ENCODE assay signal across 8 cellular contexts in the genomic region with DNA sequence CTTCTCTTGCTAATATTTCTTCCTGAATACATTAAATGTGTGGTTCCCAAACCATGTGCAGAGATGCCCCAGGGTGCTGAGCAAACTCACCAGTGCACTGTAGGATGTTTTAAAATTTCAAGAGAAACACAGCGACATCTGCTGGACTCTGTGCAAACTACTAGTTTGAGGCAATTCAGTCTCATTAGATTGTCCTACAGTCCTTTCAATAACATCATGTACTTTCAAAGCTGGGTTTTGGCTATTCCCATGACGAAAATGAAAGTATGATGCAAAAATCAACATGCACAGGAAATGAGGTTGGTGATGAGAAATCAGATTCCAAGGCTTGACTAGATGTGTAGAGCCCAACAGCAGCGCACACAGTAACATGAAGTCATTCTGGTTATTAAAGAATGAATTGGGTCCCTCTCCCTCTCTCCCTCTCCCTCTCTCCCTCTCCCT.
DNase-seq lines count a peak whose midpoint lies in the region; ATAC-seq, FAIRE-seq and TF ChIP-seq lines count a peak whose summit lies in the region.

No MANE protein-coding gene starts in this region.

- H3K4me1 ChIP-seq in K562 (replicated peaks in 1 of 2; ENCODE audit: control insufficient read depth in 2 of 2, insufficient read depth in 2 of 2, low read length in 2 of 2), result no peaks in the 10 kb centered on the region

- DNase-seq in NCI-H146 (lab: John Stamatoyannopoulos, UW), result peak; percentile 57
- peak; percentile 87 for DNase-seq in T1000 (lab: John Stamatoyannopoulos, UW)
- DNase-seq in K562 (ENCODE audit: extremely low read depth in 1 of 4, low spot score in 3 of 4), result peak; percentile 33 to 69 (median 56)
- peak; percentile 86 for DNase-seq in inferior parietal cortex (ENCODE audit: extremely low spot score)
- DNase-seq in stimulated activated CD4-positive, alpha-beta T cell treated with anti-CD3 and anti-CD28 coated beads, Interleukin-2, amount 100 ng/mL, for 24 hours, result peak; percentile 47 to 57

- TF ChIP-seq POLR2A in K562 (conservative IDR thresholded peaks at IDR 0.05), result no peak

- 33% methylated on average over 3 of the region's 3 CpGs for WGBS in K562 (ENCODE audit: insufficient coverage, low coverage, missing lambda C conversion rate)

- TF ChIP-seq CTCF in GM12874 (IDR thresholded peaks at IDR 0.05; ENCODE audit: insufficient read depth, low read depth, low read length), result peak; percentile 73
- peak; percentile 60 to 82 (median 82) for TF ChIP-seq CTCF in K562 (IDR thresholded peaks at IDR 0.05 in 2 of 3, conservative IDR thresholded peaks at IDR 0.05 in 1 of 3; ENCODE audit: insufficient read depth in 2 of 3, low read depth in 1 of 3, low read length in 3 of 3)

- peak; percentile 72 to 74 for TF ChIP-seq RAD21 in K562 (CRISPR knock-in tag; conservative IDR thresholded peaks at IDR 0.05 in 1 of 2, IDR thresholded peaks at IDR 0.05 in 1 of 2)

- TF ChIP-seq EP300 in K562 (IDR thresholded peaks at IDR 0.05; ENCODE audit: low read length), result no peak

- no peak overlapping the region for H3K27ac ChIP-seq in K562 (ENCODE audit: extremely low read depth, low read depth, low read length)

- H3K4me3 ChIP-seq in K562, result no peak overlapping the region

- H4K20me1 ChIP-seq in K562 (replicated peaks; ENCODE audit: control insufficient read depth, insufficient read depth, low read length), result no peaks in the 10 kb centered on the region

- CTCF ChIA-PET in K562 (lab: Yijun Ruan, JAX; ENCODE audit: low intra/inter-chr PET ratio), result interaction anchor here (1.0 to 1.2 kb wide), 3 partner anchors 20 to 225 kb away, joined by 3 to 4 read pairs (median 4); no protein-coding TSS in a partner anchor

- H3K36me3 ChIP-seq in K562 (ENCODE audit: control insufficient read depth, insufficient read depth, low read length), result peaks cover 52% of the 10 kb centered on the region; the same call in 2 of the 3 replicates

- no peak overlapping the region for H2AFZ ChIP-seq in K562 (ENCODE audit: low read depth, low read length)

- no TSS peak for BruUV-seq in K562 (replicated peaks; lab: Mats Ljungman, UMichigan)

- H3K9me1 ChIP-seq in K562 (ENCODE audit: control insufficient read depth, insufficient read depth, low read length), result no peaks in the 10 kb centered on the region

- no peak overlapping the region for H3K4me2 ChIP-seq in K562 (ENCODE audit: insufficient read depth, low read length)

- ATAC-seq in K562 (peak; percentile 98), HG03521 (IDR thresholded peaks at IDR 0.05; ENCODE audit: unreplicated experiment) (no peak), GM18909 (IDR thresholded peaks at IDR 0.05; ENCODE audit: poor library complexity, unreplicated experiment) (no peak)

- POLR2A ChIA-PET in K562 (lab: Yijun Ruan, JAX), result interaction anchor here (1.1 to 2.1 kb wide), 3 partner anchors 10 to 43 kb away, joined by 4 to 6 read pairs (median 5); no protein-coding TSS in a partner anchor

- intact Hi-C loops in K562 (cut with micrococcal nuclease), result loop anchor here (1.0 to 5.0 kb wide), 2 partner anchors 50 to 876 kb away; a partner anchor contains a TSS

- in situ Hi-C loops in K562 (cut with MboI), result no loop called here

- no peaks in the 10 kb centered on the region for H3K79me2 ChIP-seq in K562 (ENCODE audit: control insufficient read depth, insufficient read depth, low read length)

- no peak overlapping the region for H3K9ac ChIP-seq in K562 (ENCODE audit: insufficient read depth in 1 of 2, low read depth in 2 of 2, low read length in 2 of 2)

- peak; percentile 98 for FAIRE-seq in K562 (lab: Jason Lieb, UNC)

- no peaks in the 10 kb centered on the region for H3K9me3 ChIP-seq in K562 (replicated peaks; ENCODE audit: control insufficient read depth, insufficient read depth, low read depth, low read length)

- H3K27me3 ChIP-seq in K562 (ENCODE audit: control insufficient read depth in 2 of 2, insufficient read depth in 2 of 2, low read length in 2 of 2), result no peaks in the 10 kb centered on the region

TF ChIP-seq in K562, 482 proteins besides CTCF, POLR2A, EP300 and RAD21:
- TF ChIP-seq SRSF7 (optimal IDR thresholded peaks at IDR 0.05; ENCODE audit: low read depth, low read length) (no peak), CEBPG (CRISPR knock-in tag; IDR thresholded peaks at IDR 0.05) (no peak), CEBPG (tag; conservative IDR thresholded peaks at IDR 0.05 in 1 of 2, IDR thresholded peaks at IDR 0.05 in 1 of 2) (peak in 1 of 2 experiments; percentile 62; a peak in 1 of 4 replicates), JUND (IDR thresholded peaks at IDR 0.05; ENCODE audit: borderline replicate concordance, low read depth, low read length) (0 out of 2 replicates have a peak, but pooled peaks have one; percentile 4), JUND (tag; IDR thresholded peaks at IDR 0.05; ENCODE audit: borderline replicate concordance, low read depth, low read length) (no peak), ZNF274 (IDR thresholded peaks at IDR 0.05; ENCODE audit: borderline replicate concordance, low read depth, low read length) (no peak), HNRNPH1 (optimal IDR thresholded peaks at IDR 0.05; ENCODE audit: low read depth, low read length) (no peak), SP1 (CRISPR knock-in tag; IDR thresholded peaks at IDR 0.05) (0 out of 2 replicates have a peak, but pooled peaks have one; percentile 25), SMARCC2 (IDR thresholded peaks at IDR 0.05; ENCODE audit: low read depth) (no peak), SMC3 (conservative IDR thresholded peaks at IDR 0.05; ENCODE audit: insufficient read depth, low read depth, low read length) (0 out of 2 replicates have a peak, but pooled peaks have one; percentile 30)
- TF ChIP-seq, protein P1, sequence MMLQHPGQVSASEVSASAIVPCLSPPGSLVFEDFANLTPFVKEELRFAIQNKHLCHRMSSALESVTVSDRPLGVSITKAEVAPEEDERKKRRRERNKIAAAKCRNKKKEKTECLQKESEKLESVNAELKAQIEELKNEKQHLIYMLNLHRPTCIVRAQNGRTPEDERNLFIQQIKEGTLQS (IDR thresholded peaks at IDR 0.05), result peak; percentile 48; the same call in 1 of the 2 replicates
- TF ChIP-seq, protein P1 (CRISPR knock-in tag; conservative IDR thresholded peaks at IDR 0.05), result no peak
- TF ChIP-seq, protein P2, sequence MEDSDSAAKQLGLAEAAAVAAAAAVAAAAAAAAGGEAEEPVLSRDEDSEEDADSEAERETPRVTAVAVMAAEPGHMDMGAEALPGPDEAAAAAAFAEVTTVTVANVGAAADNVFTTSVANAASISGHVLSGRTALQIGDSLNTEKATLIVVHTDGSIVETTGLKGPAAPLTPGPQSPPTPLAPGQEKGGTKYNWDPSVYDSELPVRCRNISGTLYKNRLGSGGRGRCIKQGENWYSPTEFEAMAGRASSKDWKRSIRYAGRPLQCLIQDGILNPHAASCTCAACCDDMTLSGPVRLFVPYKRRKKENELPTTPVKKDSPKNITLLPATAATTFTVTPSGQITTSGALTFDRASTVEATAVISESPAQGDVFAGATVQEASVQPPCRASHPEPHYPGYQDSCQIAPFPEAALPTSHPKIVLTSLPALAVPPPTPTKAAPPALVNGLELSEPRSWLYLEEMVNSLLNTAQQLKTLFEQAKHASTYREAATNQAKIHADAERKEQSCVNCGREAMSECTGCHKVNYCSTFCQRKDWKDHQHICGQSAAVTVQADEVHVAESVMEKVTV (CRISPR knock-in tag; IDR thresholded peaks at IDR 0.05), result peak; percentile 58
